20 cellular contexts compared by ENCODE assay signal in the genomic region with DNA sequence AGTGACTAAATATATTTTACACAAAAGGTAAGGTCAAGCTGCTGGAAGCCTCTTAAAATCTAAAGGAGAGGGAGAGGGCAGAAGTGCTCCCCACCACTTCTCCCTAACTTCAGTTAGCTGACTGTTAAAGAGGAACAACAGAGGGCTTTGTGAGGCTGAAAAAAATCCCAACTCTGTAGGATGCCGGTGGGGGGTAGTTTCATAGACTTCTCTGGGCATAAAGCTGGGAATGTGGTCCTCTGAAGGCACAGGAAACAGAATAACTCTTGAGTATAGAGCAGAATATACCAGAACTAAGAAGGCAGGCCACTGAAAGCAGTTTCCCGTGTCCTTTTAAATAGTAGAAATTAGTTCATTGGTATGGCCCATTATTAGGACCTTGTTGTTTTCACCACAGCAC.
A peak's percentile ranks its signal among the peaks of the same experiment; 100 is the strongest.
DNase-seq lines count a peak whose midpoint lies in the region; ATAC-seq and TF ChIP-seq lines count a peak whose summit lies in the region.
"Had no signal": no experiment of that assay in that cellular context is flagged by ENCODE, and none has a peak within 500 bp of the region (broad histone marks: within the 10 kb centered on the region; RNA-seq: fewer than 3 reads in every experiment).

No MANE protein-coding gene starts in this region.

- H3K23ac ChIP-seq in mesendoderm (ENCODE audit: low read length) = no peak overlapping the region

- H3K9ac ChIP-seq in endodermal cell (ENCODE audit: extremely low read depth, low read length, poor library complexity, severe bottlenecking) (no peak overlapping the region), mesendoderm (ENCODE audit: low read length) (no peak overlapping the region)

- H3K4me3 ChIP-seq in endodermal cell (ENCODE audit: low read length) (no peak overlapping the region), mesendoderm (ENCODE audit: low read length) (no peak overlapping the region), testis (no peak overlapping the region)

- H2BK5ac ChIP-seq in mesendoderm (ENCODE audit: low read length) = no peak overlapping the region

- no peak overlapping the region for H2BK120ac ChIP-seq in mesendoderm (ENCODE audit: low read depth, low read length)

- DNase-seq in RPMI7951 (ENCODE audit: low read depth) (peak; percentile 23), endodermal cell (peak; percentile 46), mesendoderm (peak; percentile 10), substantia nigra (lab: John Stamatoyannopoulos, UW) (peak in 5 of 49 donors; percentile 7 to 61 (median 15)), kidney tubule cell (ENCODE audit: low spot score) (no peak), testis (no peak), LoVo (ENCODE audit: low spot score) (no peak)
- DNase-seq: COR-L47, DMS153, GOT3, NCI-H1417 treated with DMSO at 0.1 percent for 48 hours, NCI-H1930, NCI-H2171 treated with DMSO at 0.1 percent for 48 hours, NCI-H446 treated with DMSO at 0.1 percent for 48 hours, NCI-H748 treated with DMSO at 0.1 percent for 48 hours, OCI-M1, RPMI8226, SIG-M5 had no signal

- ATAC-seq in GM21529 (IDR thresholded peaks at IDR 0.05; ENCODE audit: unreplicated experiment) = no peak

- no peaks in the 10 kb centered on the region for H3K9me3 Mint-ChIP-seq in endodermal cell

- no peak for TF ChIP-seq CTCF in endodermal cell (conservative IDR thresholded peaks at IDR 0.05)
- TF ChIP-seq CTCF in testis (IDR thresholded peaks at IDR 0.05) = no peak

- H3K4me2 ChIP-seq in mesendoderm (ENCODE audit: low read length) = no peak overlapping the region

- H3K79me1 ChIP-seq in mesendoderm (ENCODE audit: low read length) = no peaks in the 10 kb centered on the region

- no peaks in the 10 kb centered on the region for H3K36me3 ChIP-seq in endodermal cell (ENCODE audit: control insufficient read depth, insufficient read depth, low read length)
- no peaks in the 10 kb centered on the region for H3K36me3 ChIP-seq in mesendoderm (ENCODE audit: control insufficient read depth, insufficient read depth, low read length)
- H3K36me3 ChIP-seq in testis (ENCODE audit: low read depth, missing control alignments) = no peaks in the 10 kb centered on the region

- H4K8ac ChIP-seq in mesendoderm (ENCODE audit: low read depth, low read length) = no peak overlapping the region

- H2BK15ac ChIP-seq in mesendoderm (replicated peaks; ENCODE audit: low read depth) = no peak overlapping the region

- peaks cover 2% of the 10 kb centered on the region for H3K4me1 ChIP-seq in endodermal cell (ENCODE audit: control insufficient read depth, insufficient read depth, low read length)
- H3K4me1 ChIP-seq in mesendoderm (ENCODE audit: control insufficient read depth, low read depth, low read length) = no peaks in the 10 kb centered on the region
- H3K4me1 ChIP-seq in testis = no peaks in the 10 kb centered on the region

- H3K56ac ChIP-seq in mesendoderm (ENCODE audit: low read length) = no peak overlapping the region

- H3K9me3 ChIP-seq in endodermal cell (ENCODE audit: control insufficient read depth, low read length) = no peaks in the 10 kb centered on the region
- H3K9me3 ChIP-seq in testis = no peaks in the 10 kb centered on the region

- peaks cover 18% of the 10 kb centered on the region for H3K4me1 Mint-ChIP-seq in endodermal cell
- H3K4me1 Mint-ChIP-seq: CD14-positive monocyte had no signal

- no peak overlapping the region for H2AK5ac ChIP-seq in mesendoderm (ENCODE audit: low read length)

- H3K27me3 ChIP-seq in endodermal cell (ENCODE audit: control insufficient read depth, insufficient read depth, low read length, poor library complexity, severe bottlenecking) (peaks cover 4% of the 10 kb centered on the region), mesendoderm (ENCODE audit: insufficient read depth, low read length, poor library complexity) (no peaks in the 10 kb centered on the region), testis (no peaks in the 10 kb centered on the region)

- WGBS in endodermal cell (ENCODE audit: insufficient coverage in 1 of 2, insufficient read length in 1 of 2), 2 experiments = 33 to 59% methylated on average over 1 to 2 of the region's 2 CpGs
- no CpG with 5 or more reads among the region's 2 CpGs for WGBS in mesendoderm (ENCODE audit: extremely low coverage, insufficient coverage, low lambda C conversion rate)
- WGBS in testis, 2 donors = 59 to 67% methylated on average over 2 of the region's 2 CpGs

- H3K79me2 ChIP-seq in mesendoderm (ENCODE audit: control insufficient read depth, insufficient read depth, low read length) = no peaks in the 10 kb centered on the region

- no peak overlapping the region for H3K4ac ChIP-seq in mesendoderm (ENCODE audit: low read depth, low read length)

- H3K27ac Mint-ChIP-seq in endodermal cell = no peak overlapping the region
- H3K27ac Mint-ChIP-seq: CD14-positive monocyte had no signal

- no peaks in the 10 kb centered on the region for H3K36me3 Mint-ChIP-seq in endodermal cell (ENCODE audit: low read depth)
- H3K36me3 Mint-ChIP-seq: CD14-positive monocyte had no signal

- no peak overlapping the region for H3K18ac ChIP-seq in mesendoderm (ENCODE audit: low read length)

- no peak overlapping the region for H3K4me3 Mint-ChIP-seq in endodermal cell
- H3K4me3 Mint-ChIP-seq: CD14-positive monocyte had no signal

- H3K27ac ChIP-seq in endodermal cell (ENCODE audit: low read depth, low read length) = no peak overlapping the region
- H3K27ac ChIP-seq in mesendoderm (ENCODE audit: low read depth, low read length) = no peak overlapping the region
- H3K27ac ChIP-seq in substantia nigra (ENCODE audit: low read depth, low read length, poor library complexity, severe bottlenecking) = peak overlapping the region; percentile 49
- no peak overlapping the region for H3K27ac ChIP-seq in testis

- H3K27me3 Mint-ChIP-seq in endodermal cell (ENCODE audit: insufficient read depth) = no peaks in the 10 kb centered on the region

- TF ChIP-seq POLR2A in testis (IDR thresholded peaks at IDR 0.05) = no peak

- intact Hi-C loops in testis (cut with DNase I; ENCODE audit: low total_unique reads) = no loop called here

- H4K5ac ChIP-seq in mesendoderm (ENCODE audit: low read length) = no peak overlapping the region

Comparison
In these comparisons a context has a peak if more than half of its experiments do, and no peak if none do; other contexts are left out.
1. DNase-seq: peak in RPMI7951 (single experiment), endodermal cell (single experiment) and mesendoderm (single experiment); none in kidney tubule cell (single experiment), testis (single experiment) and LoVo (single experiment).